Comparison of ENCODE assay signal across 9 cellular contexts in genomic region chr11:111870113-111870512, GRCh38. TPM values are rescaled to one million over a fixed set of nuclear protein-coding genes. Genes with fewer than 3 reads are reported as not detected.
A peak's percentile ranks its signal among the peaks of the same experiment; 100 is the strongest.
DNase-seq lines count a peak whose midpoint lies in the region; ATAC-seq lines count a peak whose summit lies in the region.
"Had no signal": no experiment of that assay in that cellular context is flagged by ENCODE, and none has a peak within 500 bp of the region (broad histone marks: within the 10 kb centered on the region; RNA-seq: fewer than 3 reads in every experiment).

No MANE protein-coding gene starts in this region.

- peaks cover 4% of the 10 kb centered on the region for H3K27me3 Mint-ChIP-seq in CD4-positive, CD25-positive, alpha-beta regulatory T cell
- no peaks in the 10 kb centered on the region for H3K27me3 Mint-ChIP-seq in naive B cell
- no peaks in the 10 kb centered on the region for H3K27me3 Mint-ChIP-seq in CD4-positive, alpha-beta memory T cell

- POLR2A ChIA-PET in CD4-positive, alpha-beta memory T cell (lab: Charles Lee; ENCODE audit: partially characterized antibody): interaction anchor here (1.0 to 3.1 kb wide), 5 partner anchors 10 to 217 kb away, joined by 3 to 28 read pairs (median 11); partner anchors contain the start of genes CFAP68, SDHD and TIMM8B

- DNase-seq in CD4-positive, CD25-positive, alpha-beta regulatory T cell: no peak
- no peak for DNase-seq in adipocyte (ENCODE audit: low read depth)
- no peak for DNase-seq in naive B cell
- DNase-seq in NCI-H345 treated with DMSO at 0.1 percent for 48 hours (lab: John Stamatoyannopoulos, UW; ENCODE audit: unreplicated experiment): no peak
- no peak for DNase-seq in CD4-positive, alpha-beta memory T cell
- no peak for DNase-seq in AG08395 (ENCODE audit: low spot score)
- DNase-seq: occipital lobe had no signal

- peak overlapping the region; percentile 87 for H3K4me3 ChIP-seq in CD4-positive, CD25-positive, alpha-beta regulatory T cell (ENCODE audit: low read depth, low read length)
- H3K4me3 ChIP-seq in HUES48 (ENCODE audit: low read depth, low read length): peak overlapping the region; percentile 79; the same call in 1 of the 2 replicates
- H3K4me3 ChIP-seq in adipocyte (ENCODE audit: low read length): peak overlapping the region; percentile 87
- H3K4me3 ChIP-seq in CD4-positive, alpha-beta memory T cell (ENCODE audit: low read length in 2 of 2): no peak overlapping the region

- H3K9me3 Mint-ChIP-seq in CD4-positive, CD25-positive, alpha-beta regulatory T cell: no peaks in the 10 kb centered on the region
- no peaks in the 10 kb centered on the region for H3K9me3 Mint-ChIP-seq in naive B cell
- H3K9me3 Mint-ChIP-seq in CD4-positive, alpha-beta memory T cell: peaks cover 0 to 3% (median 0%) of the 10 kb centered on the region in 8 donors

- peaks cover 18 to 37% (median 26%) of the 10 kb centered on the region in 4 donors for H3K4me1 Mint-ChIP-seq in CD4-positive, CD25-positive, alpha-beta regulatory T cell
- peaks cover 14 to 34% (median 23%) of the 10 kb centered on the region in 3 donors for H3K4me1 Mint-ChIP-seq in naive B cell
- peaks cover 10 to 37% (median 26%) of the 10 kb centered on the region in 4 donors for H3K4me1 Mint-ChIP-seq in CD4-positive, alpha-beta memory T cell

- H3K36me3 ChIP-seq in CD4-positive, CD25-positive, alpha-beta regulatory T cell (ENCODE audit: control insufficient read depth, insufficient read depth, low read length): peaks cover 32% of the 10 kb centered on the region
- H3K36me3 ChIP-seq in HUES48 (ENCODE audit: control insufficient read depth, insufficient read depth, low read length) (peaks cover 21% of the 10 kb centered on the region), adipocyte (ENCODE audit: control insufficient read depth, insufficient read depth, low read length, severe bottlenecking) (peaks cover 37% of the 10 kb centered on the region)
- peaks cover 15% of the 10 kb centered on the region for H3K36me3 ChIP-seq in CD4-positive, alpha-beta memory T cell (ENCODE audit: insufficient read depth, low read length)

- intact Hi-C loops in CD4-positive, alpha-beta memory T cell (cut with micrococcal nuclease): loop anchor here (2.0 to 10.0 kb wide), 3 partner anchors 103 to 1445 kb away; partner anchors contain the start of genes PPP2R1B, SDHD, TIMM8B and TTC12

- peaks cover 39% of the 10 kb centered on the region for H3K36me3 Mint-ChIP-seq in CD4-positive, CD25-positive, alpha-beta regulatory T cell
- H3K36me3 Mint-ChIP-seq in naive B cell: peaks cover 10 to 22% of the 10 kb centered on the region in 2 donors
- H3K36me3 Mint-ChIP-seq in CD4-positive, alpha-beta memory T cell: peaks cover 32 to 45% of the 10 kb centered on the region in 2 donors

- peak overlapping the region; percentile 85 for H3K27ac ChIP-seq in CD4-positive, CD25-positive, alpha-beta regulatory T cell (ENCODE audit: insufficient read depth, low read length, poor library complexity, severe bottlenecking)
- no peak overlapping the region for H3K27ac ChIP-seq in HUES48 (ENCODE audit: low read depth, low read length)
- H3K27ac ChIP-seq in CD4-positive, alpha-beta memory T cell (ENCODE audit: low read depth, low read length): no peak overlapping the region

- ATAC-seq in CD4-positive, CD25-positive, alpha-beta regulatory T cell (ENCODE audit: low read depth in 2 of 2): no peak
- no peak for ATAC-seq in naive B cell (ENCODE audit: low read depth in 2 of 2)
- ATAC-seq in GM19452 (IDR thresholded peaks at IDR 0.05; ENCODE audit: unreplicated experiment): no peak

- H3K4me1 ChIP-seq in CD4-positive, CD25-positive, alpha-beta regulatory T cell (ENCODE audit: control insufficient read depth, insufficient read depth, low read length, poor library complexity, severe bottlenecking): peaks cover 11% of the 10 kb centered on the region
- H3K4me1 ChIP-seq in HUES48 (ENCODE audit: control insufficient read depth, insufficient read depth, low read length) (no peaks in the 10 kb centered on the region), adipocyte (ENCODE audit: control insufficient read depth, insufficient read depth, low read length) (peaks cover 8% of the 10 kb centered on the region)
- peaks cover 22% of the 10 kb centered on the region for H3K4me1 ChIP-seq in CD4-positive, alpha-beta memory T cell (ENCODE audit: insufficient read depth, low read length)

- H3K9ac ChIP-seq in HUES48 (ENCODE audit: low read depth, low read length) (no peak overlapping the region), adipocyte (ENCODE audit: low read length) (peak overlapping the region; percentile 96)

- peak overlapping the region in 2 of 3 donors; percentile 26 to 95 for H3K27ac Mint-ChIP-seq in CD4-positive, CD25-positive, alpha-beta regulatory T cell
- peak overlapping the region in 2 of 6 donors; percentile 44 to 86 for H3K27ac Mint-ChIP-seq in naive B cell
- H3K27ac Mint-ChIP-seq in CD4-positive, alpha-beta memory T cell: peak overlapping the region in 2 of 7 donors; percentile 36 to 96

- no peaks in the 10 kb centered on the region for H3K27me3 ChIP-seq in CD4-positive, CD25-positive, alpha-beta regulatory T cell (ENCODE audit: control insufficient read depth, insufficient read depth, low read length)
- H3K27me3 ChIP-seq in HUES48 (ENCODE audit: control insufficient read depth, insufficient read depth, low read length): no peaks in the 10 kb centered on the region
- no peaks in the 10 kb centered on the region for H3K27me3 ChIP-seq in adipocyte (replicated peaks; ENCODE audit: control insufficient read depth, insufficient read depth, low read length)
- no peaks in the 10 kb centered on the region for H3K27me3 ChIP-seq in CD4-positive, alpha-beta memory T cell (ENCODE audit: insufficient read depth, low read length)

- peak overlapping the region; percentile 28 to 94 (median 66) for H3K4me3 Mint-ChIP-seq in CD4-positive, CD25-positive, alpha-beta regulatory T cell
- H3K4me3 Mint-ChIP-seq in naive B cell: peak overlapping the region in 5 of 8 donors; percentile 9 to 93 (median 59)
- peak overlapping the region in 2 of 8 donors; percentile 21 to 54 for H3K4me3 Mint-ChIP-seq in CD4-positive, alpha-beta memory T cell

- CTCF ChIA-PET in CD4-positive, alpha-beta memory T cell (lab: Charles Lee; ENCODE audit: partially characterized antibody): interaction anchor here (0.7 to 2.8 kb wide), 7 partner anchors 8 to 266 kb away, joined by 3 to 16 read pairs (median 3); no protein-coding TSS in a partner anchor

- H3K9me3 ChIP-seq in CD4-positive, CD25-positive, alpha-beta regulatory T cell (ENCODE audit: control insufficient read depth in 2 of 2, low read length in 2 of 2): no peaks in the 10 kb centered on the region
- no peaks in the 10 kb centered on the region for H3K9me3 ChIP-seq in HUES48 (ENCODE audit: control insufficient read depth, insufficient read depth, low read length)
- H3K9me3 ChIP-seq in adipocyte (ENCODE audit: control insufficient read depth, low read length): no peaks in the 10 kb centered on the region
- no peaks in the 10 kb centered on the region for H3K9me3 ChIP-seq in CD4-positive, alpha-beta memory T cell (ENCODE audit: control insufficient read depth in 1 of 2, low read length in 2 of 2)

RNA-seq across cellular contexts. Expression of gene ALG9, which starts 1.3 kb away (rescaled TPM):
- 30.6 TPM for total RNA-seq in CD4-positive, CD25-positive, alpha-beta regulatory T cell
- 10 to 100 TPM; 13.9 to 18.4 (median 15.4) TPM for polyA plus RNA-seq in CD4-positive, CD25-positive, alpha-beta regulatory T cell
- 10 to 100 TPM; 12.7 to 36.5 (median 14.9) TPM for polyA plus RNA-seq in naive B cell (ENCODE audit: low read depth in 6 of 6)
- total RNA-seq in CD4-positive, alpha-beta memory T cell: 10 to 100 TPM; 28.2 to 28.3 TPM
- 10 to 100 TPM in 1 of 2 donors, 1 to 10 TPM in 1; 8.6 to 14.2 TPM for polyA plus RNA-seq in CD4-positive, alpha-beta memory T cell

RNA-seq across cellular contexts. Expression of gene FDXACB1, which starts 8.9 kb away (rescaled TPM):
- 2.7 TPM for total RNA-seq in CD4-positive, CD25-positive, alpha-beta regulatory T cell
- polyA plus RNA-seq in CD4-positive, CD25-positive, alpha-beta regulatory T cell: 1 to 10 TPM; 5.0 to 8.3 (median 6.1) TPM
- polyA plus RNA-seq in naive B cell (ENCODE audit: low read depth in 6 of 6): 10 to 100 TPM in 1 of 6 donors, 1 to 10 TPM in 5; 3.0 to 10.6 (median 6.0) TPM
- 1 to 10 TPM; 3.9 to 4.0 TPM for total RNA-seq in CD4-positive, alpha-beta memory T cell
- polyA plus RNA-seq in CD4-positive, alpha-beta memory T cell: 1 to 10 TPM; 6.7 to 8.9 TPM

RNA-seq across cellular contexts. Expression of gene CFAP68, which starts 9.2 kb away (rescaled TPM):
- 8.3 TPM for total RNA-seq in CD4-positive, CD25-positive, alpha-beta regulatory T cell
- polyA plus RNA-seq in CD4-positive, CD25-positive, alpha-beta regulatory T cell: 10 to 100 TPM; 24.6 to 44.6 (median 27.4) TPM
- polyA plus RNA-seq in naive B cell (ENCODE audit: low read depth in 6 of 6): 10 to 100 TPM; 14.3 to 28.3 (median 18.5) TPM
- total RNA-seq in CD4-positive, alpha-beta memory T cell: 10 to 100 TPM; 14.8 to 18.7 TPM
- 10 to 100 TPM; 30.7 to 30.9 TPM for polyA plus RNA-seq in CD4-positive, alpha-beta memory T cell

RNA-seq across cellular contexts. Expression of gene CRYAB, which starts 41.5 kb away (rescaled TPM):
- total RNA-seq in CD4-positive, CD25-positive, alpha-beta regulatory T cell: not detected
- not detected for polyA plus RNA-seq in CD4-positive, CD25-positive, alpha-beta regulatory T cell
- polyA plus RNA-seq in naive B cell (ENCODE audit: low read depth in 6 of 6): not detected
- not detected for total RNA-seq in CD4-positive, alpha-beta memory T cell
- not detected for polyA plus RNA-seq in CD4-positive, alpha-beta memory T cell

RNA-seq across cellular contexts. Expression of gene HSPB2, which starts 42.4 kb away (rescaled TPM):
- not detected for total RNA-seq in CD4-positive, CD25-positive, alpha-beta regulatory T cell
- polyA plus RNA-seq in CD4-positive, CD25-positive, alpha-beta regulatory T cell: not detected
- not detected for polyA plus RNA-seq in naive B cell (ENCODE audit: low read depth in 6 of 6)
- not detected for total RNA-seq in CD4-positive, alpha-beta memory T cell
- not detected for polyA plus RNA-seq in CD4-positive, alpha-beta memory T cell

Comparison
In these comparisons a context has a peak if more than half of its experiments do, and no peak if none do; other contexts are left out.
1. H3K4me3 ChIP-seq: peak in CD4-positive, CD25-positive, alpha-beta regulatory T cell (single experiment), HUES48 (single experiment) and adipocyte (single experiment); none in CD4-positive, alpha-beta memory T cell (0 of 2).